Comparison of ENCODE assay signal across 10 cellular contexts in the genomic region with DNA sequence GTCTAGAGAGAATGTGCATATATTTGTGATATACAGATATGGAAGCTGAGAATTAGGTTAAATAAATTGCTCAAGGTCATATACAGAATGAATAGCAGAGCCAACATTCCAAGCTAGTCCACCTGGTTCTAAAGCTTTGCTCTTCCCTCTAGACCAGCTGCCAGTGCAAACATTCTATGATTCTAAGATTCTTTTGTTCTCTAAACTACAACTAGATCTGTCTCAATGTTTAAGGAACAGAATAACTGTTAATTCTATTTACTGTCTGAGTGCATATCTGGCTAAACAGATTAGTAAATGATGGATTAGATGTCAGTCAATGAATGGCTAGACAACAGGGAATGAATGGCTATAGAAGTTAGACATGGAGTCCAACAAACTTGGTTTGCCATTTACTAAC. TPM values are rescaled to one million over a fixed set of nuclear protein-coding genes. Genes with fewer than 3 reads are reported as not detected.
"Had no signal": no experiment of that assay in that cellular context is flagged by ENCODE, and none has a peak within 500 bp of the region (broad histone marks: within the 10 kb centered on the region; RNA-seq: fewer than 3 reads in every experiment).

No MANE protein-coding gene starts in this region.

- H3K27ac ChIP-seq: GM23248, HL-60 had no signal

- H3K4me3 ChIP-seq: GM23248 had no signal

- H3K9ac ChIP-seq: GM23248 had no signal

- FAIRE-seq: HepG2 had no signal

- H2AFZ ChIP-seq: GM23248 had no signal

- DNase-seq: GM23248, GOT3, H9, HCEC 1CT, KG1 had no signal

- ATAC-seq: HepG2 had no signal

RNA-seq across cellular contexts. Expression of gene KCNE3, which starts 19.6 kb away (rescaled TPM):
- total RNA-seq: H4, HT1080 had no signal
- polyA plus RNA-seq: IgD-negative memory B cell had no signal
